In genomic region chr19:35554076-35554475, GRCh38 we compare ENCODE assay signal across 32 cellular contexts. TPM values are rescaled to one million over a fixed set of nuclear protein-coding genes. Genes with fewer than 3 reads are reported as not detected.
"Had no signal": no experiment of that assay in that cellular context is flagged by ENCODE, and none has a peak within 500 bp of the region (broad histone marks: within the 10 kb centered on the region; RNA-seq: fewer than 3 reads in every experiment).

No MANE protein-coding gene starts in this region.

- ATAC-seq: activated CD8-positive, alpha-beta memory T cell treated with anti-CD3 and anti-CD28 coated beads, Interleukin-2, amount 10 ng/mL, durations not matched to agents 7 days and 5 days; Panc1; Right ventricle myocardium inferior had no signal

- DNase-seq: activated B cell treated with CpG ODN at 0.5 μM for 24 hours; activated CD4-positive, alpha-beta T cell treated with anti-CD3 and anti-CD28 coated beads for 1 hour; activated CD4-positive, alpha-beta T cell treated with anti-CD3 and anti-CD28 coated beads, Interleukin-2, amount 10 ng/mL, durations not matched to agents 24 days and 14 days; activated CD4-positive, alpha-beta T cell treated with anti-CD3 and anti-CD28 coated beads, Interleukin-2, amount 50 U/mL, for 48 hours; activated CD8-positive, alpha-beta memory T cell treated with anti-CD3 and anti-CD28 coated beads, Interleukin-2, amount 10 ng/mL, durations not matched to agents 7 days and 5 days; activated effector memory CD4-positive, alpha-beta T cell treated with Interleukin-2 at 50 U/mL for 16 hours; activated naive CD4-positive, alpha-beta T cell; activated T-cell treated with anti-CD3 and anti-CD28 coated beads, Interleukin-2, amount 50 U/mL, for 24 hours; amygdala; brain microvascular endothelial cell; MG63; MV-4-11; NCI-H1092 treated with DMSO at 0.1 percent for 48 hours; NCI-H1417 treated with DMSO at 0.1 percent for 48 hours; NCI-H1694; NCI-H2029; NCI-H2107; NCI-H2171 treated with DMSO at 0.1 percent for 48 hours; NCI-H226; NCI-H526 treated with DMSO at 0.1 percent for 48 hours; NCI-H82; RPMI8226; SJCRH30; SK-N-SH; T-helper 1 cell had no signal

- H3K4me2 ChIP-seq: SK-N-SH had no signal

- H3K4me3 Mint-ChIP-seq: activated B cell treated with CpG ODN at 0.5 μM for 24 hours; activated CD4-positive, alpha-beta T cell treated with anti-CD3 and anti-CD28 coated beads, Interleukin-2, amount 10 ng/mL, durations not matched to agents 24 days and 14 days; activated CD8-positive, alpha-beta memory T cell treated with anti-CD3 and anti-CD28 coated beads, Interleukin-2, amount 10 ng/mL, durations not matched to agents 7 days and 5 days; activated naive CD4-positive, alpha-beta T cell treated with anti-CD3 and anti-CD28 coated beads, Interleukin-2, amount 50 U/mL, for 24 hours; activated T-cell treated with anti-CD3 and anti-CD28 coated beads, Interleukin-2, amount 50 U/mL, for 24 hours; activated T-helper 1 cell treated with anti-CD3 and anti-CD28 coated beads, Interleukin-12 subunit alpha, Interleukin-12 subunit beta, Interleukin-2, Interleukin-4 antibody, amounts not matched to agents 30 ng/mL and 10 ng/mL and 1 ng/mL, durations not matched to agents 14 hours and 24 hours and 36 hours had no signal

- H3K4me3 ChIP-seq: cardiac muscle cell, MG63, SJCRH30 had no signal

- H3K9me3 ChIP-seq: MG63, SJCRH30, SK-N-SH had no signal

- H3K27ac Mint-ChIP-seq: activated B cell treated with CpG ODN at 0.5 μM for 24 hours; activated CD4-positive, alpha-beta T cell treated with anti-CD3 and anti-CD28 coated beads, Interleukin-2, amount 10 ng/mL, durations not matched to agents 24 days and 14 days; activated CD8-positive, alpha-beta memory T cell treated with anti-CD3 and anti-CD28 coated beads, Interleukin-2, amount 10 ng/mL, durations not matched to agents 7 days and 5 days; activated naive CD4-positive, alpha-beta T cell treated with anti-CD3 and anti-CD28 coated beads, Interleukin-2, amount 50 U/mL, for 24 hours; activated T-cell treated with anti-CD3 and anti-CD28 coated beads, Interleukin-2, amount 50 U/mL, for 24 hours; activated T-helper 1 cell treated with anti-CD3 and anti-CD28 coated beads, Interleukin-12 subunit alpha, Interleukin-12 subunit beta, Interleukin-2, Interleukin-4 antibody, amounts not matched to agents 30 ng/mL and 10 ng/mL and 1 ng/mL, durations not matched to agents 14 hours and 24 hours and 36 hours had no signal

- H3K4me1 ChIP-seq: SJCRH30 had no signal

- H3K27me3 ChIP-seq: brain microvascular endothelial cell, SJCRH30 had no signal

- H3K36me3 ChIP-seq: brain microvascular endothelial cell, cardiac muscle cell, SJCRH30 had no signal

- H3K36me3 Mint-ChIP-seq: activated CD8-positive, alpha-beta memory T cell treated with anti-CD3 and anti-CD28 coated beads, Interleukin-2, amount 10 ng/mL, durations not matched to agents 7 days and 5 days had no signal

- H3K27ac ChIP-seq: brain microvascular endothelial cell, cardiac muscle cell, SJCRH30 had no signal

- H3K9me3 Mint-ChIP-seq: activated B cell treated with CpG ODN at 0.5 μM for 24 hours; activated CD4-positive, alpha-beta T cell treated with anti-CD3 and anti-CD28 coated beads, Interleukin-2, amount 10 ng/mL, durations not matched to agents 24 days and 14 days; activated naive CD4-positive, alpha-beta T cell treated with anti-CD3 and anti-CD28 coated beads, Interleukin-2, amount 50 U/mL, for 24 hours; activated T-cell treated with anti-CD3 and anti-CD28 coated beads, Interleukin-2, amount 50 U/mL, for 24 hours; activated T-helper 1 cell treated with anti-CD3 and anti-CD28 coated beads, Interleukin-12 subunit alpha, Interleukin-12 subunit beta, Interleukin-2, Interleukin-4 antibody, amounts not matched to agents 30 ng/mL and 10 ng/mL and 1 ng/mL, durations not matched to agents 14 hours and 24 hours and 36 hours had no signal

- H3K9ac ChIP-seq: SK-N-SH had no signal

RNA-seq across cellular contexts. Expression of gene ATP4A, which starts 9.4 kb away (rescaled TPM):
- total RNA-seq: activated B cell treated with CpG ODN at 0.5 μM for 24 hours; activated CD4-positive, alpha-beta T cell treated with anti-CD3 and anti-CD28 coated beads, Interleukin-2, amount 10 ng/mL, durations not matched to agents 24 days and 14 days; activated CD8-positive, alpha-beta memory T cell treated with anti-CD3 and anti-CD28 coated beads, Interleukin-2, amount 10 ng/mL, durations not matched to agents 7 days and 5 days; activated T-helper 1 cell treated with anti-CD3 and anti-CD28 coated beads, Interleukin-12 subunit alpha, Interleukin-12 subunit beta, Interleukin-2, Interleukin-4 antibody, amounts not matched to agents 30 ng/mL and 10 ng/mL and 1 ng/mL, durations not matched to agents 14 hours and 24 hours and 36 hours; NCI-H460; Right ventricle myocardium inferior had no signal
- polyA plus RNA-seq: SK-N-SH had no signal

RNA-seq across cellular contexts. Expression of gene GAPDHS, which starts 20.8 kb away (rescaled TPM):
- total RNA-seq: activated B cell treated with CpG ODN at 0.5 μM for 24 hours; activated CD4-positive, alpha-beta T cell treated with anti-CD3 and anti-CD28 coated beads, Interleukin-2, amount 10 ng/mL, durations not matched to agents 24 days and 14 days; activated CD8-positive, alpha-beta memory T cell treated with anti-CD3 and anti-CD28 coated beads, Interleukin-2, amount 10 ng/mL, durations not matched to agents 7 days and 5 days; activated T-helper 1 cell treated with anti-CD3 and anti-CD28 coated beads, Interleukin-12 subunit alpha, Interleukin-12 subunit beta, Interleukin-2, Interleukin-4 antibody, amounts not matched to agents 30 ng/mL and 10 ng/mL and 1 ng/mL, durations not matched to agents 14 hours and 24 hours and 36 hours; cardiac muscle cell; NCI-H460; OCI-LY7; Right ventricle myocardium inferior; SJCRH30 had no signal
- polyA plus RNA-seq: cardiac muscle cell, SK-N-SH had no signal

RNA-seq across cellular contexts. Expression of gene SBSN, which starts 26.0 kb away (rescaled TPM):
- total RNA-seq: activated B cell treated with CpG ODN at 0.5 μM for 24 hours; activated CD4-positive, alpha-beta T cell treated with anti-CD3 and anti-CD28 coated beads, Interleukin-2, amount 10 ng/mL, durations not matched to agents 24 days and 14 days; activated CD8-positive, alpha-beta memory T cell treated with anti-CD3 and anti-CD28 coated beads, Interleukin-2, amount 10 ng/mL, durations not matched to agents 7 days and 5 days; activated T-helper 1 cell treated with anti-CD3 and anti-CD28 coated beads, Interleukin-12 subunit alpha, Interleukin-12 subunit beta, Interleukin-2, Interleukin-4 antibody, amounts not matched to agents 30 ng/mL and 10 ng/mL and 1 ng/mL, durations not matched to agents 14 hours and 24 hours and 36 hours; NCI-H460; OCI-LY7; Right ventricle myocardium inferior; SJCRH30 had no signal
- polyA plus RNA-seq: cardiac muscle cell had no signal

RNA-seq across cellular contexts. Expression of gene PMIS2, which starts 31.9 kb away (rescaled TPM):
- total RNA-seq: activated B cell treated with CpG ODN at 0.5 μM for 24 hours; activated CD4-positive, alpha-beta T cell treated with anti-CD3 and anti-CD28 coated beads, Interleukin-2, amount 10 ng/mL, durations not matched to agents 24 days and 14 days; activated CD8-positive, alpha-beta memory T cell treated with anti-CD3 and anti-CD28 coated beads, Interleukin-2, amount 10 ng/mL, durations not matched to agents 7 days and 5 days; activated T-helper 1 cell treated with anti-CD3 and anti-CD28 coated beads, Interleukin-12 subunit alpha, Interleukin-12 subunit beta, Interleukin-2, Interleukin-4 antibody, amounts not matched to agents 30 ng/mL and 10 ng/mL and 1 ng/mL, durations not matched to agents 14 hours and 24 hours and 36 hours; cardiac muscle cell; NCI-H460; OCI-LY7; Right ventricle myocardium inferior; SJCRH30 had no signal
- polyA plus RNA-seq: cardiac muscle cell, SK-N-SH had no signal
